14 cellular contexts compared by ENCODE assay signal in genomic region chr18:8744656-8745055, GRCh38.
A peak's percentile ranks its signal among the peaks of the same experiment; 100 is the strongest.
DNase-seq lines count a peak whose midpoint lies in the region; ATAC-seq lines count a peak whose summit lies in the region.
"Had no signal": no experiment of that assay in that cellular context is flagged by ENCODE, and none has a peak within 500 bp of the region (broad histone marks: within the 10 kb centered on the region; RNA-seq: fewer than 3 reads in every experiment).

No MANE protein-coding gene starts in this region.

- H3K27me3 Mint-ChIP-seq in activated naive CD8-positive, alpha-beta T cell: no peaks in the 10 kb centered on the region

- H3K9me3 Mint-ChIP-seq in activated naive CD8-positive, alpha-beta T cell (ENCODE audit: low read depth): peaks cover 6% of the 10 kb centered on the region
- H3K9me3 Mint-ChIP-seq in stimulated activated effector memory CD8-positive, alpha-beta T cell treated with anti-CD3 and anti-CD28 coated beads, Interleukin-12 subunit alpha, Interleukin-12 subunit beta, amount 100 ng/mL, for 72 hours: peaks cover 13% of the 10 kb centered on the region

- ATAC-seq in stimulated activated effector memory CD8-positive, alpha-beta T cell treated with anti-CD3 and anti-CD28 coated beads, Interleukin-12 subunit alpha, Interleukin-12 subunit beta, amount 100 ng/mL, for 72 hours: peak; percentile 42
- ATAC-seq in HG03039 (IDR thresholded peaks at IDR 0.05; ENCODE audit: unreplicated experiment): no peak
- ATAC-seq: upper lobe of right lung had no signal

- H3K27ac Mint-ChIP-seq in activated naive CD8-positive, alpha-beta T cell: peak overlapping the region; percentile 37
- no peak overlapping the region for H3K27ac Mint-ChIP-seq in stimulated activated effector memory CD8-positive, alpha-beta T cell treated with anti-CD3 and anti-CD28 coated beads, Interleukin-12 subunit alpha, Interleukin-12 subunit beta, amount 100 ng/mL, for 72 hours

- peaks cover 43% of the 10 kb centered on the region for H3K4me1 Mint-ChIP-seq in activated naive CD8-positive, alpha-beta T cell (ENCODE audit: low read depth)
- H3K4me1 Mint-ChIP-seq in stimulated activated effector memory CD8-positive, alpha-beta T cell treated with anti-CD3 and anti-CD28 coated beads, Interleukin-12 subunit alpha, Interleukin-12 subunit beta, amount 100 ng/mL, for 72 hours: peaks cover 25% of the 10 kb centered on the region

- DNase-seq in activated gamma-delta T cell treated with Interleukin-2 at 50 U/mL for 16 hours (peak; percentile 55), activated gamma-delta T cell (lab: John Stamatoyannopoulos, UW) (no peak), NCI-H524 (lab: John Stamatoyannopoulos, UW) (peak; percentile 72 to 90), NCI-H1092 (lab: John Stamatoyannopoulos, UW) (no peak), NCI-H128 (lab: John Stamatoyannopoulos, UW; ENCODE audit: unreplicated experiment) (no peak)
- DNase-seq in stimulated activated effector memory CD8-positive, alpha-beta T cell treated with anti-CD3 and anti-CD28 coated beads, Interleukin-12 subunit alpha, Interleukin-12 subunit beta, amount 100 ng/mL, for 72 hours (ENCODE audit: low spot score in 2 of 2): no peak
- DNase-seq: DMS53, kidney, midbrain, NCI-H1436 treated with DMSO at 0.1 percent for 48 hours, NCI-H69, upper lobe of right lung had no signal

- peaks cover 4% of the 10 kb centered on the region for H3K36me3 Mint-ChIP-seq in activated naive CD8-positive, alpha-beta T cell
- no peaks in the 10 kb centered on the region for H3K36me3 Mint-ChIP-seq in stimulated activated effector memory CD8-positive, alpha-beta T cell treated with anti-CD3 and anti-CD28 coated beads, Interleukin-12 subunit alpha, Interleukin-12 subunit beta, amount 100 ng/mL, for 72 hours

- peak overlapping the region; percentile 68 for H3K4me3 Mint-ChIP-seq in activated naive CD8-positive, alpha-beta T cell
- H3K4me3 Mint-ChIP-seq in stimulated activated effector memory CD8-positive, alpha-beta T cell treated with anti-CD3 and anti-CD28 coated beads, Interleukin-12 subunit alpha, Interleukin-12 subunit beta, amount 100 ng/mL, for 72 hours: no peak overlapping the region

Comparison
In these comparisons a context has a peak if more than half of its experiments do, and no peak if none do; other contexts are left out.
1. DNase-seq: peak in activated gamma-delta T cell treated with Interleukin-2 at 50 U/mL for 16 hours (single experiment) and NCI-H524 (2 of 2); none in activated gamma-delta T cell (single experiment), stimulated activated effector memory CD8-positive, alpha-beta T cell treated with anti-CD3 and anti-CD28 coated beads, Interleukin-12 subunit alpha, Interleukin-12 subunit beta, amount 100 ng/mL, for 72 hours (0 of 2), NCI-H1092 (single experiment) and NCI-H128 (single experiment).